ENCODE assay signal across 19 cellular contexts in genomic region chr3:12148183-12148940, GRCh38. TPM values are rescaled to one million over a fixed set of nuclear protein-coding genes. Genes with fewer than 3 reads are reported as not detected.
DNase-seq lines count a peak whose midpoint lies in the region; TF ChIP-seq lines count a peak whose summit lies in the region.
"Had no signal": no experiment of that assay in that cellular context is flagged by ENCODE, and none has a peak within 500 bp of the region (broad histone marks: within the 10 kb centered on the region; RNA-seq: fewer than 3 reads in every experiment).

No MANE protein-coding gene starts in this region.

- DNase-seq in LHCN-M2 (ENCODE audit: low read depth) (peak; percentile 52), mammary epithelial cell (peak; percentile 32), glutamatergic neuron (no peak), osteocyte (ENCODE audit: extremely low spot score, unreplicated experiment) (peak; percentile 59), NCI-H146 treated with DMSO at 0.1 percent for 48 hours (lab: John Stamatoyannopoulos, UW; ENCODE audit: unreplicated experiment) (no peak), NCI-H2171 treated with DMSO at 0.1 percent for 48 hours (lab: John Stamatoyannopoulos, UW) (no peak), GM03348 (ENCODE audit: low spot score) (no peak), H9 (no peak)
- DNase-seq: activated CD8-positive, alpha-beta memory T cell treated with anti-CD3 and anti-CD28 coated beads, Interleukin-2, amount 50 U/mL, for 4 hours; activated effector memory CD4-positive, alpha-beta T cell treated with anti-CD3 and anti-CD28 coated beads, Interleukin-2, amount 50 U/mL, for 16 hours; CD8-positive, alpha-beta T cell; central memory CD4-positive, alpha-beta T cell; effector memory CD8-positive, alpha-beta T cell; foreskin keratinocyte; midbrain; NCI-H187 treated with DMSO at 0.1 percent for 48 hours; NCI-H345 had no signal

- no peaks in the 10 kb centered on the region for H3K79me1 ChIP-seq in H9 (ENCODE audit: insufficient read depth, low read depth, low read length, poor library complexity, severe bottlenecking)

- H3K9ac ChIP-seq in mammary epithelial cell (ENCODE audit: insufficient read depth, low read length): no peak overlapping the region
- H3K9ac ChIP-seq in H9 (ENCODE audit: extremely low read depth, insufficient read length, low read length): no peak overlapping the region

- H2AK5ac ChIP-seq in H9 (ENCODE audit: insufficient read length, low read length): no peak overlapping the region

- H3K4me3 ChIP-seq in mammary epithelial cell (replicated peaks in 1 of 3; ENCODE audit: insufficient read depth in 1 of 3, low read depth in 2 of 3, low read length in 3 of 3): no peak overlapping the region
- H3K4me3 ChIP-seq: Peyer's patch had no signal

- H3K27ac ChIP-seq in mammary epithelial cell (ENCODE audit: insufficient read depth, low read depth, low read length) (no peak overlapping the region), H9 (ENCODE audit: insufficient read length, low read depth, low read length) (no peak overlapping the region)
- H3K27ac ChIP-seq: foreskin keratinocyte, Peyer's patch had no signal

- no peak overlapping the region for H2BK20ac ChIP-seq in H9 (ENCODE audit: low read depth, low read length, poor library complexity, severe bottlenecking)

- H3K36me3 Mint-ChIP-seq in glutamatergic neuron (ENCODE audit: unreplicated experiment) (no peaks in the 10 kb centered on the region), osteocyte (ENCODE audit: unreplicated experiment) (no peaks in the 10 kb centered on the region), H9 (ENCODE audit: insufficient read depth in 1 of 3, low read depth in 3 of 3) (peaks cover 3 to 27% (median 5%) of the 10 kb centered on the region in 3 experiments; a peak in 6 of 7 replicates)
- H3K36me3 Mint-ChIP-seq: CD8-positive, alpha-beta T cell; stimulated activated effector memory CD8-positive, alpha-beta T cell treated with anti-CD3 and anti-CD28 coated beads, Interleukin-12 subunit alpha, Interleukin-12 subunit beta, amount 100 ng/mL, for 72 hours had no signal

- no peak overlapping the region for H3K4me2 ChIP-seq in mammary epithelial cell (ENCODE audit: insufficient read depth, low read depth, low read length)
- no peak overlapping the region for H3K4me2 ChIP-seq in H9 (ENCODE audit: insufficient read depth, insufficient read length, low read length)

- dilution Hi-C loops in mammary epithelial cell (cut with HindIII; ENCODE audit: low sequenced_read_pairs): loop anchor here (25.0 kb wide), 1 partner anchor 314 kb away; no protein-coding TSS in a partner anchor

- H3K27ac Mint-ChIP-seq in glutamatergic neuron (ENCODE audit: unreplicated experiment) (peak overlapping the region; percentile 43), osteocyte (ENCODE audit: unreplicated experiment) (peak overlapping the region; percentile 20), H9 (peak overlapping the region in 1 of 3 experiments; percentile 24; a peak in 2 of 7 replicates)
- H3K27ac Mint-ChIP-seq: CD8-positive, alpha-beta T cell; effector memory CD8-positive, alpha-beta T cell; stimulated activated effector memory CD8-positive, alpha-beta T cell treated with anti-CD3 and anti-CD28 coated beads, Interleukin-12 subunit alpha, Interleukin-12 subunit beta, amount 100 ng/mL, for 72 hours had no signal

- H2BK120ac ChIP-seq in H9 (ENCODE audit: low read depth, low read length, poor library complexity, severe bottlenecking): no peak overlapping the region

- H3K27me3 ChIP-seq in mammary epithelial cell (ENCODE audit: insufficient read depth, low read length): no peaks in the 10 kb centered on the region
- H3K27me3 ChIP-seq in H9 (ENCODE audit: insufficient read depth, low read length): no peaks in the 10 kb centered on the region
- H3K27me3 ChIP-seq: Peyer's patch had no signal

- H3K79me2 ChIP-seq in mammary epithelial cell (ENCODE audit: insufficient read depth, low read length) (no peaks in the 10 kb centered on the region), H9 (ENCODE audit: insufficient read depth, low read length) (no peaks in the 10 kb centered on the region)

- H4K5ac ChIP-seq in H9 (ENCODE audit: insufficient read length, low read depth, low read length): no peak overlapping the region

- no peak overlapping the region for H4K8ac ChIP-seq in H9 (replicated peaks; ENCODE audit: insufficient read length, low read depth, low read length)

- no peak overlapping the region for H3T11ph ChIP-seq in H9 (ENCODE audit: low read length)

- H4K20me1 ChIP-seq in mammary epithelial cell (ENCODE audit: insufficient read depth, low read length) (no peaks in the 10 kb centered on the region), H9 (ENCODE audit: control insufficient read depth, insufficient read depth, insufficient read length) (peaks cover 2% of the 10 kb centered on the region)

- CTCF ChIA-PET in mammary epithelial cell (lab: Charles Lee; ENCODE audit: low non-redundant PET): no interaction called here

- no peak overlapping the region for H4K91ac ChIP-seq in H9 (ENCODE audit: insufficient read length, low read depth, low read length)

- H3K14ac ChIP-seq in H9 (ENCODE audit: insufficient read depth, low read length): no peak overlapping the region

- H2BK15ac ChIP-seq in H9 (ENCODE audit: low read depth, low read length): no peak overlapping the region

- H3K23ac ChIP-seq in H9 (ENCODE audit: insufficient read length, low read depth, low read length): no peak overlapping the region

- H3K9me3 ChIP-seq in mammary epithelial cell (replicated peaks; ENCODE audit: insufficient read depth, low read length): no peaks in the 10 kb centered on the region
- H3K9me3 ChIP-seq in H9 (ENCODE audit: control insufficient read depth, low read depth, low read length): no peaks in the 10 kb centered on the region
- H3K9me3 ChIP-seq: Peyer's patch had no signal

- no peak for TF ChIP-seq CTCF in mammary epithelial cell (conservative IDR thresholded peaks at IDR 0.05 in 1 of 2, IDR thresholded peaks at IDR 0.05 in 1 of 2; ENCODE audit: extremely low read depth in 1 of 2, insufficient read depth in 1 of 2, low read depth in 1 of 2, low read length in 2 of 2)
- no peak for TF ChIP-seq CTCF in glutamatergic neuron (IDR thresholded peaks at IDR 0.05; ENCODE audit: partially characterized antibody, unreplicated experiment)
- TF ChIP-seq CTCF in osteocyte (IDR thresholded peaks at IDR 0.05): no peak
- no peak for TF ChIP-seq CTCF in H9 (conservative IDR thresholded peaks at IDR 0.05)

- BruUV-seq in mammary epithelial cell (replicated peaks; lab: Mats Ljungman, UMichigan): no TSS peak

- H3K9me3 Mint-ChIP-seq in glutamatergic neuron (ENCODE audit: unreplicated experiment) (peaks cover 6% of the 10 kb centered on the region), osteocyte (ENCODE audit: unreplicated experiment) (no peaks in the 10 kb centered on the region), H9 (no peaks in the 10 kb centered on the region)
- H3K9me3 Mint-ChIP-seq: CD8-positive, alpha-beta T cell; effector memory CD8-positive, alpha-beta T cell; stimulated activated effector memory CD8-positive, alpha-beta T cell treated with anti-CD3 and anti-CD28 coated beads, Interleukin-12 subunit alpha, Interleukin-12 subunit beta, amount 100 ng/mL, for 72 hours had no signal

- no peak overlapping the region for H3K56ac ChIP-seq in H9 (ENCODE audit: insufficient read length, low read depth, low read length)

- no peak overlapping the region for H3K18ac ChIP-seq in H9 (ENCODE audit: insufficient read length, low read depth, low read length)

- no peak overlapping the region for H3K4ac ChIP-seq in H9 (ENCODE audit: low read depth, low read length)

- no peak overlapping the region for H2AFZ ChIP-seq in mammary epithelial cell (ENCODE audit: low read depth, low read length)
- H2AFZ ChIP-seq in H9 (ENCODE audit: low read length): no peak overlapping the region

- H3K36me3 ChIP-seq in mammary epithelial cell (ENCODE audit: insufficient read depth, low read length): no peaks in the 10 kb centered on the region
- H3K36me3 ChIP-seq: Peyer's patch had no signal

- intact Hi-C loops in mammary epithelial cell (cut with micrococcal nuclease): no loop called here

- H3K23me2 ChIP-seq in H9 (ENCODE audit: insufficient read length, low read depth, low read length, poor library complexity, severe bottlenecking): no peaks in the 10 kb centered on the region

- 63% methylated on average over 4 of the region's 4 CpGs for WGBS in mammary epithelial cell (ENCODE audit: low coverage, missing lambda C conversion rate)
- no CpG with 5 or more reads among the region's 4 CpGs for WGBS in H9 (ENCODE audit: extremely low coverage, insufficient read length, low lambda C conversion rate)

- no peak overlapping the region for H2BK5ac ChIP-seq in H9 (ENCODE audit: insufficient read length, low read length)

- H3K27me3 Mint-ChIP-seq in glutamatergic neuron (ENCODE audit: unreplicated experiment) (peaks cover 2% of the 10 kb centered on the region), osteocyte (ENCODE audit: unreplicated experiment) (no peaks in the 10 kb centered on the region), H9 (ENCODE audit: low read depth) (no peaks in the 10 kb centered on the region)

- in situ Hi-C loops in mammary epithelial cell (cut with MboI; ENCODE audit: low sequenced_read_pairs in 2 of 2): loop anchor here (25.0 kb wide), 1 partner anchor 739 kb away; no protein-coding TSS in a partner anchor

- H2BK12ac ChIP-seq in H9 (ENCODE audit: insufficient read length, low read depth, low read length): no peak overlapping the region

- H3K4me3 Mint-ChIP-seq in glutamatergic neuron (ENCODE audit: unreplicated experiment) (no peak overlapping the region), osteocyte (ENCODE audit: unreplicated experiment) (no peak overlapping the region), H9 (no peak overlapping the region)
- H3K4me3 Mint-ChIP-seq: CD8-positive, alpha-beta T cell; effector memory CD8-positive, alpha-beta T cell; stimulated activated effector memory CD8-positive, alpha-beta T cell treated with anti-CD3 and anti-CD28 coated beads, Interleukin-12 subunit alpha, Interleukin-12 subunit beta, amount 100 ng/mL, for 72 hours had no signal

- H3K4me1 Mint-ChIP-seq in glutamatergic neuron (ENCODE audit: low read depth, unreplicated experiment): peaks cover 5% of the 10 kb centered on the region
- H3K4me1 Mint-ChIP-seq in osteocyte (ENCODE audit: unreplicated experiment): peaks cover 30% of the 10 kb centered on the region
- H3K4me1 Mint-ChIP-seq in H9: no peaks in the 10 kb centered on the region; a peak in 1 of 4 replicates
- H3K4me1 Mint-ChIP-seq: stimulated activated effector memory CD8-positive, alpha-beta T cell treated with anti-CD3 and anti-CD28 coated beads, Interleukin-12 subunit alpha, Interleukin-12 subunit beta, amount 100 ng/mL, for 72 hours had no signal

- H3K4me1 ChIP-seq in mammary epithelial cell (ENCODE audit: insufficient read depth, low read length) (peaks cover 8% of the 10 kb centered on the region), H9 (ENCODE audit: insufficient read depth, low read length) (no peaks in the 10 kb centered on the region)
- H3K4me1 ChIP-seq: foreskin keratinocyte, Peyer's patch had no signal

RNA-seq across cellular contexts. Expression of gene TIMP4, which starts 10.3 kb away (rescaled TPM):
- total RNA-seq in LHCN-M2 (2014; rRNA removed) (0.46 and 0.51 TPM in 2 replicates), mammary epithelial cell (not detected), glutamatergic neuron (ENCODE audit: unreplicated experiment) (not detected), osteocyte (5.0 and 5.4 TPM in 2 replicates), H9 (2021) (8.4 and 8.5 TPM in 2 replicates)
- polyA plus RNA-seq in LHCN-M2 (2012): 0.34 TPM
- not detected for polyA plus RNA-seq in mammary epithelial cell
- polyA minus RNA-seq in mammary epithelial cell: not detected
- total RNA-seq: CD8-positive, alpha-beta T cell; foreskin keratinocyte had no signal

Comparison
In these comparisons a context has a peak if more than half of its experiments do, and no peak if none do; other contexts are left out.
1. DNase-seq: peak in LHCN-M2 (single experiment), mammary epithelial cell (single experiment) and osteocyte (single experiment); none in glutamatergic neuron (single experiment), NCI-H146 treated with DMSO at 0.1 percent for 48 hours (single experiment), NCI-H2171 treated with DMSO at 0.1 percent for 48 hours (single experiment), GM03348 (single experiment) and H9 (single experiment).